1 cellular context compared by ENCODE assay signal in the genomic region with DNA sequence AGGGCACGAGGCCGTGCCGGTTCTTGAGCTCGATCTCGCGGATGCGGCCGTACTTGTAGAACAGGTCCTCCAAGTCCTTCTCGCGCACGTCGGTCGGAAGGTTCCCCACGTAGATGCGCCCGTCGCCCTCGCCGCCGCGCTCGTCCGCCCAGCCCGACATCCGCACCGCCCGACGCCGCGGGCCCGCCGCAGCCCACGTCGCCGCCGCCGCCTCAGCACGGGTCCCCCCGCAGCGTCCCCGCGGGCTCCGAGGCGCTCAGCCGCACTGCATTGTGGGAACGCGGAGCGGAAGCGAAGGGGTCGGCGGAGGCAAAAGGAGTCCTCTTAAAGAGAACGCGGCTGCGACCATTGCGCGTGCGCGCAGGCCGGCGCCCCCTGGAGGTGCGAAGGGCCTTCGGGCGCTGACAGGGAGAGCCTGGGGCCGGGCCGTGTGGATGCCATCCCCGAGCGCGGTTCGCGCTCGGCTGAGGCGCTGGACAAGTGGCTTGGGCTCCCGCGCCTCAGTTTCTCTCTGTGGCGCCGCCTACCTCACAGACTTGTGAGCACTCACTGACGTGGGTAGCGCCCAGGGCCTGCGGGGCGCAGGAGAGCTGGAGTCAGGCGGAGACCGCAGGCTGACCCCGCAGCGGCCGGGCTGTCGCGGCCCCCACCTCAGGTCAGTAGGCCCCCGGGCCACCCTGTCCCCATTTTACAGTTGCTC.
A peak's percentile ranks its signal among the peaks of the same experiment; 100 is the strongest.
TF ChIP-seq lines count a peak whose summit lies in the region.

A gene with protein sequence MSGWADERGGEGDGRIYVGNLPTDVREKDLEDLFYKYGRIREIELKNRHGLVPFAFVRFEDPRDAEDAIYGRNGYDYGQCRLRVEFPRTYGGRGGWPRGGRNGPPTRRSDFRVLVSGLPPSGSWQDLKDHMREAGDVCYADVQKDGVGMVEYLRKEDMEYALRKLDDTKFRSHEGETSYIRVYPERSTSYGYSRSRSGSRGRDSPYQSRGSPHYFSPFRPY (minus strand): TSS at position 299 of the 700 bp plus-strand sequence. CDS start 139 bp downstream, at position 160.

TF ChIP-seq in K562, 482 proteins besides CTCF, POLR2A, EP300 and RAD21 (continued from another document and continues in another):
- TF ChIP-seq, protein P1, sequence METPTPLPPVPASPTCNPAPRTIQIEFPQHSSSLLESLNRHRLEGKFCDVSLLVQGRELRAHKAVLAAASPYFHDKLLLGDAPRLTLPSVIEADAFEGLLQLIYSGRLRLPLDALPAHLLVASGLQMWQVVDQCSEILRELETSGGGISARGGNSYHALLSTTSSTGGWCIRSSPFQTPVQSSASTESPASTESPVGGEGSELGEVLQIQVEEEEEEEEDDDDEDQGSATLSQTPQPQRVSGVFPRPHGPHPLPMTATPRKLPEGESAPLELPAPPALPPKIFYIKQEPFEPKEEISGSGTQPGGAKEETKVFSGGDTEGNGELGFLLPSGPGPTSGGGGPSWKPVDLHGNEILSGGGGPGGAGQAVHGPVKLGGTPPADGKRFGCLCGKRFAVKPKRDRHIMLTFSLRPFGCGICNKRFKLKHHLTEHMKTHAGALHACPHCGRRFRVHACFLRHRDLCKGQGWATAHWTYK (CRISPR knock-in tag; IDR thresholded peaks at IDR 0.05) = peak; percentile 84; the same call in 1 of the 2 replicates
- TF ChIP-seq, protein P2, sequence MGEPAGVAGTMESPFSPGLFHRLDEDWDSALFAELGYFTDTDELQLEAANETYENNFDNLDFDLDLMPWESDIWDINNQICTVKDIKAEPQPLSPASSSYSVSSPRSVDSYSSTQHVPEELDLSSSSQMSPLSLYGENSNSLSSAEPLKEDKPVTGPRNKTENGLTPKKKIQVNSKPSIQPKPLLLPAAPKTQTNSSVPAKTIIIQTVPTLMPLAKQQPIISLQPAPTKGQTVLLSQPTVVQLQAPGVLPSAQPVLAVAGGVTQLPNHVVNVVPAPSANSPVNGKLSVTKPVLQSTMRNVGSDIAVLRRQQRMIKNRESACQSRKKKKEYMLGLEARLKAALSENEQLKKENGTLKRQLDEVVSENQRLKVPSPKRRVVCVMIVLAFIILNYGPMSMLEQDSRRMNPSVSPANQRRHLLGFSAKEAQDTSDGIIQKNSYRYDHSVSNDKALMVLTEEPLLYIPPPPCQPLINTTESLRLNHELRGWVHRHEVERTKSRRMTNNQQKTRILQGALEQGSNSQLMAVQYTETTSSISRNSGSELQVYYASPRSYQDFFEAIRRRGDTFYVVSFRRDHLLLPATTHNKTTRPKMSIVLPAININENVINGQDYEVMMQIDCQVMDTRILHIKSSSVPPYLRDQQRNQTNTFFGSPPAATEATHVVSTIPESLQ (CRISPR knock-in tag; IDR thresholded peaks at IDR 0.05) = peak; percentile 38; the same call in 1 of the 2 replicates
- no peak for TF ChIP-seq RBM14 (IDR thresholded peaks at IDR 0.05; ENCODE audit: borderline replicate concordance, insufficient read depth, low read depth, low read length)
- no peak for TF ChIP-seq ZNF140 (CRISPR knock-in tag; IDR thresholded peaks at IDR 0.05)
- TF ChIP-seq, protein P3, sequence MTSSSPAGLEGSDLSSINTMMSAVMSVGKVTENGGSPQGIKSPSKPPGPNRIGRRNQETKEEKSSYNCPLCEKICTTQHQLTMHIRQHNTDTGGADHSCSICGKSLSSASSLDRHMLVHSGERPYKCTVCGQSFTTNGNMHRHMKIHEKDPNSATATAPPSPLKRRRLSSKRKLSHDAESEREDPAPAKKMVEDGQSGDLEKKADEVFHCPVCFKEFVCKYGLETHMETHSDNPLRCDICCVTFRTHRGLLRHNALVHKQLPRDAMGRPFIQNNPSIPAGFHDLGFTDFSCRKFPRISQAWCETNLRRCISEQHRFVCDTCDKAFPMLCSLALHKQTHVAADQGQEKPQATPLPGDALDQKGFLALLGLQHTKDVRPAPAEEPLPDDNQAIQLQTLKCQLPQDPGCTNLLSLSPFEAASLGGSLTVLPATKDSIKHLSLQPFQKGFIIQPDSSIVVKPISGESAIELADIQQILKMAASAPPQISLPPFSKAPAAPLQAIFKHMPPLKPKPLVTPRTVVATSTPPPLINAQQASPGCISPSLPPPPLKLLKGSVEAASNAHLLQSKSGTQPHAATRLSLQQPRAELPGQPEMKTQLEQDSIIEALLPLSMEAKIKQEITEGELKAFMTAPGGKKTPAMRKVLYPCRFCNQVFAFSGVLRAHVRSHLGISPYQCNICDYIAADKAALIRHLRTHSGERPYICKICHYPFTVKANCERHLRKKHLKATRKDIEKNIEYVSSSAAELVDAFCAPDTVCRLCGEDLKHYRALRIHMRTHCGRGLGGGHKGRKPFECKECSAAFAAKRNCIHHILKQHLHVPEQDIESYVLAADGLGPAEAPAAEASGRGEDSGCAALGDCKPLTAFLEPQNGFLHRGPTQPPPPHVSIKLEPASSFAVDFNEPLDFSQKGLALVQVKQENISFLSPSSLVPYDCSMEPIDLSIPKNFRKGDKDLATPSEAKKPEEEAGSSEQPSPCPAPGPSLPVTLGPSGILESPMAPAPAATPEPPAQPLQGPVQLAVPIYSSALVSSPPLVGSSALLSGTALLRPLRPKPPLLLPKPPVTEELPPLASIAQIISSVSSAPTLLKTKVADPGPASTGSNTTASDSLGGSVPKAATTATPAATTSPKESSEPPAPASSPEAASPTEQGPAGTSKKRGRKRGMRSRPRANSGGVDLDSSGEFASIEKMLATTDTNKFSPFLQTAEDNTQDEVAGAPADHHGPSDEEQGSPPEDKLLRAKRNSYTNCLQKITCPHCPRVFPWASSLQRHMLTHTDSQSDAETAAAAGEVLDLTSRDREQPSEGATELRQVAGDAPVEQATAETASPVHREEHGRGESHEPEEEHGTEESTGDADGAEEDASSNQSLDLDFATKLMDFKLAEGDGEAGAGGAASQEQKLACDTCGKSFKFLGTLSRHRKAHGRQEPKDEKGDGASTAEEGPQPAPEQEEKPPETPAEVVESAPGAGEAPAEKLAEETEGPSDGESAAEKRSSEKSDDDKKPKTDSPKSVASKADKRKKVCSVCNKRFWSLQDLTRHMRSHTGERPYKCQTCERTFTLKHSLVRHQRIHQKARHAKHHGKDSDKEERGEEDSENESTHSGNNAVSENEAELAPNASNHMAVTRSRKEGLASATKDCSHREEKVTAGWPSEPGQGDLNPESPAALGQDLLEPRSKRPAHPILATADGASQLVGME (CRISPR knock-in tag; IDR thresholded peaks at IDR 0.05) = 0 out of 2 replicates have a peak, but pooled peaks have one; percentile 62
- TF ChIP-seq, protein P4, sequence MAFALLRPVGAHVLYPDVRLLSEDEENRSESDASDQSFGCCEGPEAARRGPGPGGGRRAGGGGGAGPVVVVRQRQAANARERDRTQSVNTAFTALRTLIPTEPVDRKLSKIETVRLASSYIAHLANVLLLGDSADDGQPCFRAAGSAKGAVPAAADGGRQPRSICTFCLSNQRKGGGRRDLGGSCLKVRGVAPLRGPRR (CRISPR knock-in tag; IDR thresholded peaks at IDR 0.05) = no peak
- no peak for TF ChIP-seq CBX5 (IDR thresholded peaks at IDR 0.05; ENCODE audit: borderline replicate concordance, low read depth)
- peak; percentile 58; the same call in 1 of the 2 replicates for TF ChIP-seq CBX1 (IDR thresholded peaks at IDR 0.05; ENCODE audit: low read depth)
- TF ChIP-seq, protein P5, sequence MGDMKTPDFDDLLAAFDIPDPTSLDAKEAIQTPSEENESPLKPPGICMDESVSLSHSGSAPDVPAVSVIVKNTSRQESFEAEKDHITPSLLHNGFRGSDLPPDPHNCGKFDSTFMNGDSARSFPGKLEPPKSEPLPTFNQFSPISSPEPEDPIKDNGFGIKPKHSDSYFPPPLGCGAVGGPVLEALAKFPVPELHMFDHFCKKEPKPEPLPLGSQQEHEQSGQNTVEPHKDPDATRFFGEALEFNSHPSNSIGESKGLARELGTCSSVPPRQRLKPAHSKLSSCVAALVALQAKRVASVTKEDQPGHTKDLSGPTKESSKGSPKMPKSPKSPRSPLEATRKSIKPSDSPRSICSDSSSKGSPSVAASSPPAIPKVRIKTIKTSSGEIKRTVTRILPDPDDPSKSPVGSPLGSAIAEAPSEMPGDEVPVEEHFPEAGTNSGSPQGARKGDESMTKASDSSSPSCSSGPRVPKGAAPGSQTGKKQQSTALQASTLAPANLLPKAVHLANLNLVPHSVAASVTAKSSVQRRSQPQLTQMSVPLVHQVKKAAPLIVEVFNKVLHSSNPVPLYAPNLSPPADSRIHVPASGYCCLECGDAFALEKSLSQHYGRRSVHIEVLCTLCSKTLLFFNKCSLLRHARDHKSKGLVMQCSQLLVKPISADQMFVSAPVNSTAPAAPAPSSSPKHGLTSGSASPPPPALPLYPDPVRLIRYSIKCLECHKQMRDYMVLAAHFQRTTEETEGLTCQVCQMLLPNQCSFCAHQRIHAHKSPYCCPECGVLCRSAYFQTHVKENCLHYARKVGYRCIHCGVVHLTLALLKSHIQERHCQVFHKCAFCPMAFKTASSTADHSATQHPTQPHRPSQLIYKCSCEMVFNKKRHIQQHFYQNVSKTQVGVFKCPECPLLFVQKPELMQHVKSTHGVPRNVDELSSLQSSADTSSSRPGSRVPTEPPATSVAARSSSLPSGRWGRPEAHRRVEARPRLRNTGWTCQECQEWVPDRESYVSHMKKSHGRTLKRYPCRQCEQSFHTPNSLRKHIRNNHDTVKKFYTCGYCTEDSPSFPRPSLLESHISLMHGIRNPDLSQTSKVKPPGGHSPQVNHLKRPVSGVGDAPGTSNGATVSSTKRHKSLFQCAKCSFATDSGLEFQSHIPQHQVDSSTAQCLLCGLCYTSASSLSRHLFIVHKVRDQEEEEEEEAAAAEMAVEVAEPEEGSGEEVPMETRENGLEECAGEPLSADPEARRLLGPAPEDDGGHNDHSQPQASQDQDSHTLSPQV (IDR thresholded peaks at IDR 0.05) = peak; percentile 86
- TF ChIP-seq FOXA3 (CRISPR knock-in tag; conservative IDR thresholded peaks at IDR 0.05 in 1 of 2, IDR thresholded peaks at IDR 0.05 in 1 of 2) = no peak
- no peak for TF ChIP-seq NCOA2 (IDR thresholded peaks at IDR 0.05; ENCODE audit: partially characterized antibody in 2 of 2)
- no peak for TF ChIP-seq ZNF354B (CRISPR knock-in tag; IDR thresholded peaks at IDR 0.05)
- peak; percentile 87 for TF ChIP-seq ELF1 (tag; IDR thresholded peaks at IDR 0.05)
- TF ChIP-seq, protein P6, sequence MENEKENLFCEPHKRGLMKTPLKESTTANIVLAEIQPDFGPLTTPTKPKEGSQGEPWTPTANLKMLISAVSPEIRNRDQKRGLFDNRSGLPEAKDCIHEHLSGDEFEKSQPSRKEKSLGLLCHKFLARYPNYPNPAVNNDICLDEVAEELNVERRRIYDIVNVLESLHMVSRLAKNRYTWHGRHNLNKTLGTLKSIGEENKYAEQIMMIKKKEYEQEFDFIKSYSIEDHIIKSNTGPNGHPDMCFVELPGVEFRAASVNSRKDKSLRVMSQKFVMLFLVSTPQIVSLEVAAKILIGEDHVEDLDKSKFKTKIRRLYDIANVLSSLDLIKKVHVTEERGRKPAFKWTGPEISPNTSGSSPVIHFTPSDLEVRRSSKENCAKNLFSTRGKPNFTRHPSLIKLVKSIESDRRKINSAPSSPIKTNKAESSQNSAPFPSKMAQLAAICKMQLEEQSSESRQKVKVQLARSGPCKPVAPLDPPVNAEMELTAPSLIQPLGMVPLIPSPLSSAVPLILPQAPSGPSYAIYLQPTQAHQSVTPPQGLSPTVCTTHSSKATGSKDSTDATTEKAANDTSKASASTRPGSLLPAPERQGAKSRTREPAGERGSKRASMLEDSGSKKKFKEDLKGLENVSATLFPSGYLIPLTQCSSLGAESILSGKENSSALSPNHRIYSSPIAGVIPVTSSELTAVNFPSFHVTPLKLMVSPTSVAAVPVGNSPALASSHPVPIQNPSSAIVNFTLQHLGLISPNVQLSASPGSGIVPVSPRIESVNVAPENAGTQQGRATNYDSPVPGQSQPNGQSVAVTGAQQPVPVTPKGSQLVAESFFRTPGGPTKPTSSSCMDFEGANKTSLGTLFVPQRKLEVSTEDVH (IDR thresholded peaks at IDR 0.05; ENCODE audit: low read depth, partially characterized antibody) = no peak
- no peak for TF ChIP-seq NR3C1 (CRISPR knock-in tag; IDR thresholded peaks at IDR 0.05)
- 0 out of 2 replicates have a peak, but pooled peaks have one; percentile 16 for TF ChIP-seq CAMTA2 (CRISPR knock-in tag; conservative IDR thresholded peaks at IDR 0.05)
- no peak for TF ChIP-seq CHD4 (IDR thresholded peaks at IDR 0.05; ENCODE audit: insufficient read depth, insufficient replicate concordance, low read depth, low read length, poor library complexity, severe bottlenecking)
- TF ChIP-seq ZNF316 (IDR thresholded peaks at IDR 0.05) = 0 out of 2 replicates have a peak, but pooled peaks have one; percentile 29
- TF ChIP-seq, protein P7, sequence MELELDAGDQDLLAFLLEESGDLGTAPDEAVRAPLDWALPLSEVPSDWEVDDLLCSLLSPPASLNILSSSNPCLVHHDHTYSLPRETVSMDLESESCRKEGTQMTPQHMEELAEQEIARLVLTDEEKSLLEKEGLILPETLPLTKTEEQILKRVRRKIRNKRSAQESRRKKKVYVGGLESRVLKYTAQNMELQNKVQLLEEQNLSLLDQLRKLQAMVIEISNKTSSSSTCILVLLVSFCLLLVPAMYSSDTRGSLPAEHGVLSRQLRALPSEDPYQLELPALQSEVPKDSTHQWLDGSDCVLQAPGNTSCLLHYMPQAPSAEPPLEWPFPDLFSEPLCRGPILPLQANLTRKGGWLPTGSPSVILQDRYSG (tag; conservative IDR thresholded peaks at IDR 0.05; ENCODE audit: low read depth) = 0 out of 2 replicates have a peak, but pooled peaks have one; percentile 39
- TF ChIP-seq STAT5B (CRISPR knock-in tag; IDR thresholded peaks at IDR 0.05) = no peak
- TF ChIP-seq NEUROD1 (IDR thresholded peaks at IDR 0.05; ENCODE audit: borderline replicate concordance, low read depth, low read length, partially characterized antibody) = peak; percentile 66
- no peak for TF ChIP-seq RBM15 (IDR thresholded peaks at IDR 0.05; ENCODE audit: insufficient read depth, low read length)
- TF ChIP-seq HNRNPH1 (optimal IDR thresholded peaks at IDR 0.05; ENCODE audit: low read depth, low read length) = no peak
- peak; percentile 55; the same call in 1 of the 2 replicates for TF ChIP-seq SOX6 (IDR thresholded peaks at IDR 0.05)
- TF ChIP-seq NR2C2 (CRISPR knock-in tag; IDR thresholded peaks at IDR 0.05) = peak; percentile 20; the same call in 1 of the 2 replicates
- TF ChIP-seq NR2C2 (tag; IDR thresholded peaks at IDR 0.05) = peak; percentile 84
- no peak for TF ChIP-seq BACH1 (tag; IDR thresholded peaks at IDR 0.05)
- TF ChIP-seq TAF15 (IDR thresholded peaks at IDR 0.05; ENCODE audit: low read depth, low read length) = no peak
- TF ChIP-seq YY1 (IDR thresholded peaks at IDR 0.05; ENCODE audit: borderline replicate concordance in 1 of 3, control insufficient read depth in 1 of 3, extremely low read depth in 1 of 3, insufficient read depth in 3 of 3, insufficient read length in 1 of 3, insufficient replicate concordance in 2 of 3, low read depth in 1 of 3, low read length in 2 of 3) = peak in 2 of 3 experiments; percentile 78 to 79
- TF ChIP-seq SMAD1 (IDR thresholded peaks at IDR 0.05; ENCODE audit: low read depth, low read length, partially characterized antibody) = peak; percentile 85
- peak; percentile 73 for TF ChIP-seq SP1 (CRISPR knock-in tag; IDR thresholded peaks at IDR 0.05)
- no peak for TF ChIP-seq PYGO2 (tag; IDR thresholded peaks at IDR 0.05)
- TF ChIP-seq, protein P8, sequence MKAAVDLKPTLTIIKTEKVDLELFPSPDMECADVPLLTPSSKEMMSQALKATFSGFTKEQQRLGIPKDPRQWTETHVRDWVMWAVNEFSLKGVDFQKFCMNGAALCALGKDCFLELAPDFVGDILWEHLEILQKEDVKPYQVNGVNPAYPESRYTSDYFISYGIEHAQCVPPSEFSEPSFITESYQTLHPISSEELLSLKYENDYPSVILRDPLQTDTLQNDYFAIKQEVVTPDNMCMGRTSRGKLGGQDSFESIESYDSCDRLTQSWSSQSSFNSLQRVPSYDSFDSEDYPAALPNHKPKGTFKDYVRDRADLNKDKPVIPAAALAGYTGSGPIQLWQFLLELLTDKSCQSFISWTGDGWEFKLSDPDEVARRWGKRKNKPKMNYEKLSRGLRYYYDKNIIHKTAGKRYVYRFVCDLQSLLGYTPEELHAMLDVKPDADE (conservative IDR thresholded peaks at IDR 0.05; ENCODE audit: control insufficient read depth, low read depth, low read length) = 0 out of 2 replicates have a peak, but pooled peaks have one; percentile 18
